In genomic region chr2:195769975-195770374, GRCh38 we compare ENCODE assay signal across 20 cellular contexts.
"Had no signal": no experiment of that assay in that cellular context is flagged by ENCODE, and none has a peak within 500 bp of the region (broad histone marks: within the 10 kb centered on the region; RNA-seq: fewer than 3 reads in every experiment).

No MANE protein-coding gene starts in this region.

- ATAC-seq: effector memory CD8-positive, alpha-beta T cell; left lobe of liver; natural killer cell; sciatic nerve had no signal

- H3K9ac ChIP-seq: parathyroid adenoma had no signal

- H3K9me3 ChIP-seq: colonic mucosa, neutrophil, thyroid gland, vagina had no signal

- H3K36me3 ChIP-seq: colonic mucosa, neutrophil, stomach, thyroid gland, vagina had no signal

- DNase-seq: colonic mucosa; effector memory CD8-positive, alpha-beta T cell; hypothalamus; immature natural killer cell; kidney; natural killer cell; stimulated activated CD4-positive, alpha-beta T cell treated with anti-CD3 and anti-CD28 coated beads, Interleukin-12 subunit alpha, Interleukin-12 subunit beta, amount 100 ng/mL, for 4 hours; stimulated activated CD4-positive, alpha-beta T cell treated with anti-CD3 and anti-CD28 coated beads, Interleukin-1b, Interleukin-23, amount 100 ng/mL, for 48 hours; stimulated activated CD4-positive, alpha-beta T cell treated with anti-CD3 and anti-CD28 coated beads, Interleukin-4, amount 100 ng/mL, for 1 hour; stimulated activated CD8-positive, alpha-beta memory T cell treated with anti-CD3 and anti-CD28 coated beads, Interleukin-4, amount 100 ng/mL, for 48 hours; stimulated activated naive CD4-positive, alpha-beta T cell treated with Interleukin-2 at 50 U/mL for 16 hours; stomach; thyroid gland had no signal

- H3K27me3 ChIP-seq: colonic mucosa, neutrophil, stomach, thyroid gland, vagina had no signal

- H2AFZ ChIP-seq: parathyroid adenoma had no signal

- H3K4me1 ChIP-seq: colonic mucosa, parathyroid adenoma, stomach, thyroid gland, vagina had no signal

- H3K4me3 ChIP-seq: colonic mucosa, lung, smooth muscle cell, stomach, thyroid gland, vagina had no signal

- H3K4me2 ChIP-seq: smooth muscle cell had no signal

- H3K27ac ChIP-seq: colonic mucosa, neutrophil, parathyroid adenoma, stomach, thyroid gland, vagina had no signal
